Comparison of ENCODE assay signal across 20 cellular contexts in the genomic region with DNA sequence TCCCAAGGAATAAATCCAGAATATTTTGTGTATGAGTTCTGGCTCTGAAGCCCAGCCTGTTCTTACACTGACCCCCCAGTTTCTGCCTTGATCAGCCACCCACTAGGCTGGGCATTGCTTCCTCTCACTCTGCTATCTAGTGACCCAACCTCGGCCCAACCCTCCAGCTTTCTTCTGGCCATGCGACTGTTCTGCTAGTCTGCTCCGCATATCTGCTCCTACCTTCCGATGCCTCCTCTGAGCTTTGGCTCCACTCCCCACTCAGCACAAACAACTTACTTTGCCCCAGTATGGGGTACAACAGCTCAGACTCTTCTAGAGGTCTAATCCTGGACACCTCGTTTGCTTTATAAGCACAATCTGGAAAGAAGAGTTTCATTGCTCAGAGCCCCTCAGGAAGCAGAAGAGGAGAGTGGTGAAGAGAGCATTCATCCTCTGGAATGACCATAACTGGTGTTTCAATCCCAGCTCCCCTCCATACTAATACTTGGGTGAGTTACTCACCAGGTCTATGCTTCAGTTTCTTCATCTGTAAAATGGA.
DNase-seq lines count a peak whose midpoint lies in the region; ATAC-seq and TF ChIP-seq lines count a peak whose summit lies in the region.
"Had no signal": no experiment of that assay in that cellular context is flagged by ENCODE, and none has a peak within 500 bp of the region (broad histone marks: within the 10 kb centered on the region; RNA-seq: fewer than 3 reads in every experiment).

No MANE protein-coding gene starts in this region.

- H3K36me3 ChIP-seq in Karpas-422 (ENCODE audit: insufficient read depth, low read length) = no peaks in the 10 kb centered on the region

- peaks cover 5% of the 10 kb centered on the region for H3K27me3 Mint-ChIP-seq in brain
- no peaks in the 10 kb centered on the region for H3K27me3 Mint-ChIP-seq in stimulated activated memory B cell treated with anti-CD40 and anti-IgM and Interleukin-4, amounts not matched to agents 10 μg/mL and 1 μg/mL and 100 μg/mL, for 72 hours
- H3K27me3 Mint-ChIP-seq: IgD-negative memory B cell had no signal

- no peaks in the 10 kb centered on the region for H3K9me3 ChIP-seq in Karpas-422 (ENCODE audit: low read length)

- no peak overlapping the region for H2AFZ ChIP-seq in Karpas-422 (ENCODE audit: low read length)

- H3K9ac ChIP-seq in Karpas-422 (ENCODE audit: low read length) = no peak overlapping the region

- no peaks in the 10 kb centered on the region for H3K9me2 ChIP-seq in Karpas-422 (replicated peaks; ENCODE audit: insufficient read depth, low read length)

- no peak for TF ChIP-seq CTCF in brain (conservative IDR thresholded peaks at IDR 0.05)

- H3K4me2 ChIP-seq in Karpas-422 (ENCODE audit: low read depth, low read length, poor library complexity, severe bottlenecking) = no peak overlapping the region

- no peak for DNase-seq in Karpas-422
- DNase-seq in activated CD8-positive, alpha-beta memory T cell treated with anti-CD3 and anti-CD28 coated beads for 24 hours = no peak
- DNase-seq: ACHN; C1 segment of cervical spinal cord; CD8-positive, alpha-beta memory T cell; DMS79 treated with DMSO at 0.1 percent for 48 hours; NCI-H2029; NCI-H510A; NCI-H82; OCI-M1; RPMI8226; SHP77 treated with DMSO at 0.1 percent for 48 hours; T-helper 1 cell; T-helper 9 cell had no signal

- H3K79me2 ChIP-seq in Karpas-422 (ENCODE audit: low read length) = no peaks in the 10 kb centered on the region

- H3K4me3 Mint-ChIP-seq in brain = no peak overlapping the region
- no peak overlapping the region for H3K4me3 Mint-ChIP-seq in stimulated activated memory B cell treated with anti-CD40 and anti-IgM and Interleukin-4, amounts not matched to agents 10 μg/mL and 1 μg/mL and 100 μg/mL, for 72 hours
- H3K4me3 Mint-ChIP-seq: CD8-positive, alpha-beta memory T cell; IgD-negative memory B cell had no signal

- H3K9me3 Mint-ChIP-seq in brain = no peaks in the 10 kb centered on the region
- no peaks in the 10 kb centered on the region for H3K9me3 Mint-ChIP-seq in stimulated activated memory B cell treated with anti-CD40 and anti-IgM and Interleukin-4, amounts not matched to agents 10 μg/mL and 1 μg/mL and 100 μg/mL, for 72 hours
- H3K9me3 Mint-ChIP-seq: CD8-positive, alpha-beta memory T cell; IgD-negative memory B cell had no signal

- H3K4me3 ChIP-seq in Karpas-422 (ENCODE audit: low read length) = no peak overlapping the region

- peak overlapping the region in 3 of 5 experiments; percentile 4 to 21 (median 5) for H3K27ac Mint-ChIP-seq in brain
- no peak overlapping the region for H3K27ac Mint-ChIP-seq in stimulated activated memory B cell treated with anti-CD40 and anti-IgM and Interleukin-4, amounts not matched to agents 10 μg/mL and 1 μg/mL and 100 μg/mL, for 72 hours
- H3K27ac Mint-ChIP-seq: CD8-positive, alpha-beta memory T cell; IgD-negative memory B cell had no signal

- H3K36me3 Mint-ChIP-seq in brain = no peaks in the 10 kb centered on the region
- H3K36me3 Mint-ChIP-seq in stimulated activated memory B cell treated with anti-CD40 and anti-IgM and Interleukin-4, amounts not matched to agents 10 μg/mL and 1 μg/mL and 100 μg/mL, for 72 hours = no peaks in the 10 kb centered on the region
- H3K36me3 Mint-ChIP-seq: CD8-positive, alpha-beta memory T cell; IgD-negative memory B cell had no signal

- no peaks in the 10 kb centered on the region for H3K27me3 ChIP-seq in Karpas-422 (ENCODE audit: low read length)

- H3K27ac ChIP-seq in Karpas-422 (ENCODE audit: low read length) = no peak overlapping the region

- H3K4me1 Mint-ChIP-seq in brain = peaks cover 33% of the 10 kb centered on the region
- H3K4me1 Mint-ChIP-seq in stimulated activated memory B cell treated with anti-CD40 and anti-IgM and Interleukin-4, amounts not matched to agents 10 μg/mL and 1 μg/mL and 100 μg/mL, for 72 hours = no peaks in the 10 kb centered on the region
- H3K4me1 Mint-ChIP-seq: CD8-positive, alpha-beta memory T cell; IgD-negative memory B cell had no signal

- no peaks in the 10 kb centered on the region for H4K20me1 ChIP-seq in Karpas-422 (ENCODE audit: insufficient read depth, low read depth, low read length)

- H3K4me1 ChIP-seq in Karpas-422 (ENCODE audit: low read length) = no peaks in the 10 kb centered on the region

- ATAC-seq in GM18909 (IDR thresholded peaks at IDR 0.05; ENCODE audit: poor library complexity, unreplicated experiment) (peak; percentile 2), GM19452 (IDR thresholded peaks at IDR 0.05; ENCODE audit: unreplicated experiment) (peak; percentile 0), HG03457 (IDR thresholded peaks at IDR 0.05; ENCODE audit: unreplicated experiment) (no peak)
- ATAC-seq in stimulated activated memory B cell treated with anti-CD40 and anti-IgM and Interleukin-4, amounts not matched to agents 10 μg/mL and 1 μg/mL and 100 μg/mL, for 72 hours = peak; percentile 15
